In genomic region chr15:53359038-53359437, GRCh38 we compare ENCODE assay signal across 6 cellular contexts.
"Had no signal": no experiment of that assay in that cellular context is flagged by ENCODE, and none has a peak within 500 bp of the region (broad histone marks: within the 10 kb centered on the region; RNA-seq: fewer than 3 reads in every experiment).

No MANE protein-coding gene starts in this region.

- H3K9me3 Mint-ChIP-seq: GM23338, H9 had no signal

- H3K27ac ChIP-seq: HL-60 had no signal

- H3K4me3 ChIP-seq: GM23338, K562 had no signal

- H3K4me1 Mint-ChIP-seq: GM23338, H9 had no signal

- H3K27ac Mint-ChIP-seq: GM23338 had no signal

- DNase-seq: H9, HCEC 1CT, IMR-90 had no signal

- ATAC-seq: GM23338, K562 had no signal

- H3K4me3 Mint-ChIP-seq: GM23338, H9 had no signal
